In genomic region chr10:83522456-83522855, GRCh38 we compare ENCODE assay signal across 17 cellular contexts.
DNase-seq lines count a peak whose midpoint lies in the region; ATAC-seq, FAIRE-seq and TF ChIP-seq lines count a peak whose summit lies in the region.
"Had no signal": no experiment of that assay in that cellular context is flagged by ENCODE, and none has a peak within 500 bp of the region (broad histone marks: within the 10 kb centered on the region; RNA-seq: fewer than 3 reads in every experiment).

No MANE protein-coding gene starts in this region.

- intact Hi-C loops in heart right ventricle (cut with DNase I) = no loop called here
- intact Hi-C loops in Right ventricle myocardium inferior (cut with DNase I) = no loop called here
- intact Hi-C loops in CD8-positive, alpha-beta T cell (cut with DNase I, micrococcal nuclease) = no loop called here
- intact Hi-C loops in psoas muscle (cut with DNase I) = no loop called here
- intact Hi-C loops in A673 (cut with micrococcal nuclease; ENCODE audit: unreplicated experiment) = no loop called here

- H3K9me3 Mint-ChIP-seq in nephron progenitor cell = peaks cover 3% of the 10 kb centered on the region
- H3K9me3 Mint-ChIP-seq in CD8-positive, alpha-beta T cell = peaks cover 10% of the 10 kb centered on the region

- POLR2A ChIA-PET in CD8-positive, alpha-beta T cell (lab: Charles Lee) = no interaction called here
- POLR2A ChIA-PET in A673 (lab: Charles Lee; ENCODE audit: low non-redundant PET) = no interaction called here

- H3K4me1 ChIP-seq in heart right ventricle (no peaks in the 10 kb centered on the region), psoas muscle (no peaks in the 10 kb centered on the region), A673 (ENCODE audit: insufficient read depth, low read length, poor library complexity, severe bottlenecking) (no peaks in the 10 kb centered on the region)
- H3K4me1 ChIP-seq in CD8-positive, alpha-beta T cell (ENCODE audit: insufficient read depth, low read length) = no peaks in the 10 kb centered on the region

- no peaks in the 10 kb centered on the region for H3K36me3 Mint-ChIP-seq in nephron progenitor cell (ENCODE audit: low read depth)
- no peaks in the 10 kb centered on the region for H3K36me3 Mint-ChIP-seq in CD8-positive, alpha-beta T cell

- H3K4me3 ChIP-seq in heart right ventricle (no peak overlapping the region), psoas muscle (no peak overlapping the region), A673 (ENCODE audit: low read depth, low read length, poor library complexity, severe bottlenecking) (no peak overlapping the region)
- no peak overlapping the region for H3K4me3 ChIP-seq in CD8-positive, alpha-beta T cell (ENCODE audit: low read depth, low read length)

- H3K9me3 ChIP-seq in heart right ventricle (peaks cover 0 to 22% (median 7%) of the 10 kb centered on the region in 11 donors), psoas muscle (no peaks in the 10 kb centered on the region), A673 (ENCODE audit: low read depth, low read length, poor library complexity, severe bottlenecking) (peaks cover 7% of the 10 kb centered on the region)
- H3K9me3 ChIP-seq in CD8-positive, alpha-beta T cell (ENCODE audit: low read length) = no peaks in the 10 kb centered on the region

- BruUV-seq in A673 (replicated peaks; lab: Mats Ljungman, UMichigan) = no TSS peak

- no peaks in the 10 kb centered on the region for H3K27me3 Mint-ChIP-seq in nephron progenitor cell (ENCODE audit: low read depth, poor library complexity)
- H3K27me3 Mint-ChIP-seq in CD8-positive, alpha-beta T cell (ENCODE audit: low read depth) = no peaks in the 10 kb centered on the region

- peak overlapping the region; percentile 33 for H3K27ac Mint-ChIP-seq in nephron progenitor cell
- H3K27ac Mint-ChIP-seq in CD8-positive, alpha-beta T cell = no peak overlapping the region

- no peak for ATAC-seq in heart right ventricle
- ATAC-seq in Right ventricle myocardium inferior = no peak
- no peak for ATAC-seq in CD8-positive, alpha-beta T cell
- no peak for ATAC-seq in psoas muscle
- ATAC-seq in HG03571 (IDR thresholded peaks at IDR 0.05; ENCODE audit: unreplicated experiment) = no peak
- ATAC-seq: HepG2 had no signal

- no peak for DNase-seq in heart right ventricle
- no peak for DNase-seq in Right ventricle myocardium inferior (ENCODE audit: missing footprints)
- DNase-seq in nephron progenitor cell = no peak
- DNase-seq in CD8-positive, alpha-beta T cell = no peak
- no peak for DNase-seq in psoas muscle
- no peak for DNase-seq in A673 (ENCODE audit: low spot score)
- DNase-seq: NCI-H1048, NCI-H1436 treated with DMSO at 0.1 percent for 48 hours, NCI-H2029 treated with DMSO at 0.1 percent for 48 hours, NCI-H748 treated with DMSO at 0.1 percent for 48 hours, RPMI8226 had no signal

- peaks cover 11% of the 10 kb centered on the region for H3K4me1 Mint-ChIP-seq in nephron progenitor cell
- H3K4me1 Mint-ChIP-seq in CD8-positive, alpha-beta T cell (ENCODE audit: low read depth) = no peaks in the 10 kb centered on the region

- peak; percentile 97 for FAIRE-seq in endometrium (lab: Jason Lieb, UNC)
- FAIRE-seq: A204.1, HepG2 had no signal

- H3K27ac ChIP-seq in heart right ventricle = peak overlapping the region in 6 of 10 donors; percentile 14 to 72 (median 60)
- H3K27ac ChIP-seq in CD8-positive, alpha-beta T cell (ENCODE audit: low read depth, low read length) = no peak overlapping the region
- no peak overlapping the region for H3K27ac ChIP-seq in psoas muscle
- no peak overlapping the region for H3K27ac ChIP-seq in A673 (ENCODE audit: low read depth, low read length, poor library complexity, severe bottlenecking)
- H3K27ac ChIP-seq: C4-2B, KMS-11 had no signal

- no peak overlapping the region for H3K4me3 Mint-ChIP-seq in nephron progenitor cell
- H3K4me3 Mint-ChIP-seq in CD8-positive, alpha-beta T cell = no peak overlapping the region

- H3K36me3 ChIP-seq in heart right ventricle (no peaks in the 10 kb centered on the region), psoas muscle (ENCODE audit: insufficient read depth in 1 of 2, low read depth in 1 of 2) (no peaks in the 10 kb centered on the region), A673 (ENCODE audit: insufficient read depth, low read length, poor library complexity, severe bottlenecking) (no peaks in the 10 kb centered on the region)
- no peaks in the 10 kb centered on the region for H3K36me3 ChIP-seq in CD8-positive, alpha-beta T cell (ENCODE audit: insufficient read depth, low read length)

- H3K27me3 ChIP-seq in heart right ventricle (no peaks in the 10 kb centered on the region), psoas muscle (ENCODE audit: insufficient read depth in 3 of 3, low read length in 2 of 3) (no peaks in the 10 kb centered on the region), A673 (replicated peaks; ENCODE audit: insufficient read depth, low read depth, low read length, poor library complexity) (no peaks in the 10 kb centered on the region)
- no peaks in the 10 kb centered on the region for H3K27me3 ChIP-seq in CD8-positive, alpha-beta T cell (ENCODE audit: insufficient read depth, low read length)

- TF ChIP-seq CTCF in heart right ventricle (IDR thresholded peaks at IDR 0.05) (no peak), nephron progenitor cell (IDR thresholded peaks at IDR 0.05) (no peak), psoas muscle (IDR thresholded peaks at IDR 0.05) (no peak), A673 (conservative IDR thresholded peaks at IDR 0.05; ENCODE audit: low read depth, low read length) (no peak)
- TF ChIP-seq CTCF in CD8-positive, alpha-beta T cell (IDR thresholded peaks at IDR 0.05) = no peak

- CTCF ChIA-PET in CD8-positive, alpha-beta T cell (lab: Charles Lee) = no interaction called here
- CTCF ChIA-PET in A673 (lab: Charles Lee) = no interaction called here

Comparison
In these comparisons a context has a peak if more than half of its experiments do, and no peak if none do; other contexts are left out.
1. H3K27ac ChIP-seq: peak in heart right ventricle (6 of 10); none in CD8-positive, alpha-beta T cell (single experiment), psoas muscle (single experiment) and A673 (single experiment).